Comparison of ENCODE assay signal across 8 cellular contexts in genomic region chr3:146250449-146251382, GRCh38. TPM values are rescaled to one million over a fixed set of nuclear protein-coding genes. Genes with fewer than 3 reads are reported as not detected.
DNase-seq lines count a peak whose midpoint lies in the region; ATAC-seq and TF ChIP-seq lines count a peak whose summit lies in the region.

Gene PLSCR4 (minus strand): TSS chr3:146251105. CDS start chr3:146222071, 29,034 bp downstream.

- peak within 1 kb of the TSS; percentile 53 for H3K4me3 Mint-ChIP-seq in activated T-cell treated with anti-CD3 and anti-CD28 coated beads, Interleukin-2, amount 50 U/mL, for 4 hours
- H3K4me3 Mint-ChIP-seq in chondrocyte (ENCODE audit: unreplicated experiment): peak within 1 kb of the TSS; percentile 80

- H3K4me1 ChIP-seq in RWPE2 (ENCODE audit: insufficient read depth, poor library complexity, severe bottlenecking): peaks cover 7% of the 10 kb centered on the region

- no peaks in the 10 kb centered on the region for H3K36me3 Mint-ChIP-seq in activated T-cell treated with anti-CD3 and anti-CD28 coated beads, Interleukin-2, amount 50 U/mL, for 4 hours (ENCODE audit: insufficient read depth)
- peaks cover 3% of the 10 kb centered on the region for H3K36me3 Mint-ChIP-seq in chondrocyte (ENCODE audit: low read depth)

- no peak within 1 kb of the TSS for H3K27ac ChIP-seq in RWPE2 (ENCODE audit: poor library complexity, severe bottlenecking)

- ATAC-seq in activated T-cell treated with anti-CD3 and anti-CD28 coated beads, Interleukin-2, amount 50 U/mL, for 4 hours: peak; percentile 38 to 77
- ATAC-seq in HG02852 (IDR thresholded peaks at IDR 0.05; ENCODE audit: unreplicated experiment) (peak; percentile 57), RWPE2 (ENCODE audit: low read depth) (peak; percentile 86)

- H3K4me1 Mint-ChIP-seq in activated T-cell treated with anti-CD3 and anti-CD28 coated beads, Interleukin-2, amount 50 U/mL, for 4 hours (ENCODE audit: low read depth): peaks cover 3% of the 10 kb centered on the region
- peaks cover 24% of the 10 kb centered on the region for H3K4me1 Mint-ChIP-seq in chondrocyte (ENCODE audit: low read depth)

- H3K9me3 ChIP-seq in RWPE2 (ENCODE audit: severe bottlenecking): peaks cover 2% of the 10 kb centered on the region

- DNase-seq in activated T-cell treated with anti-CD3 and anti-CD28 coated beads, Interleukin-2, amount 50 U/mL, for 4 hours: no peak
- DNase-seq in activated T-cell treated with anti-CD3 and anti-CD28 coated beads, Interleukin-2, amount 50 U/mL, for 1 hour: no peak
- peak; percentile 57 for DNase-seq in RWPE2 (ENCODE audit: low spot score)
- no peak for DNase-seq in chondrocyte (ENCODE audit: low spot score)
- DNase-seq in iris pigment epithelial cell (ENCODE audit: low read depth): peak; percentile 81
- DNase-seq in skeletal muscle cell (ENCODE audit: low read depth): peak; percentile 35
- no peak for DNase-seq in NCI-H128 (lab: John Stamatoyannopoulos, UW; ENCODE audit: unreplicated experiment)

- no peaks in the 10 kb centered on the region for H3K9me3 Mint-ChIP-seq in activated T-cell treated with anti-CD3 and anti-CD28 coated beads, Interleukin-2, amount 50 U/mL, for 4 hours
- H3K9me3 Mint-ChIP-seq in chondrocyte (ENCODE audit: low read depth): peaks cover 18% of the 10 kb centered on the region

- no peaks in the 10 kb centered on the region for H3K36me3 ChIP-seq in RWPE2 (ENCODE audit: low read depth)

- H3K27me3 Mint-ChIP-seq in activated T-cell treated with anti-CD3 and anti-CD28 coated beads, Interleukin-2, amount 50 U/mL, for 4 hours (ENCODE audit: low read depth): peaks cover 31% of the 10 kb centered on the region
- H3K27me3 Mint-ChIP-seq in chondrocyte (ENCODE audit: low read depth): no peaks in the 10 kb centered on the region

- no peak for TF ChIP-seq CTCF in RWPE2 (IDR thresholded peaks at IDR 0.05; ENCODE audit: poor library complexity, severe bottlenecking)
- no peak for TF ChIP-seq CTCF in chondrocyte (IDR thresholded peaks at IDR 0.05)

- H3K4me3 ChIP-seq in RWPE2 (ENCODE audit: severe bottlenecking) (peak within 1 kb of the TSS; percentile 89), skeletal muscle cell (ENCODE audit: low read depth, low read length) (peak within 1 kb of the TSS; percentile 72)

- peaks cover 3% of the 10 kb centered on the region for H3K27me3 ChIP-seq in RWPE2 (ENCODE audit: insufficient read depth, poor library complexity, severe bottlenecking)

- peak within 1 kb of the TSS; percentile 90 for H3K27ac Mint-ChIP-seq in chondrocyte (ENCODE audit: unreplicated experiment)

RNA-seq across cellular contexts. Expression of gene PLSCR4, which starts in this region (rescaled TPM):
- under 1 TPM in 1 of 3 donors, not detected in 2; 0.24 TPM for total RNA-seq in activated T-cell treated with anti-CD3 and anti-CD28 coated beads, Interleukin-2, amount 50 U/mL, for 4 hours
- total RNA-seq in chondrocyte: 17.5 to 29.9 TPM (median 18.9 TPM) in 3 replicates

Comparison
In these comparisons a context has a peak if more than half of its experiments do, and no peak if none do; other contexts are left out.
1. RNA of gene PLSCR4 (total RNA-seq): 17.5 to 29.9 TPM in chondrocyte; 0.24 TPM in activated T-cell treated with anti-CD3 and anti-CD28 coated beads, Interleukin-2, amount 50 U/mL, for 4 hours; every median in the first group is over 10 times any median in the second.
2. Peak in ATAC-seq in activated T-cell treated with anti-CD3 and anti-CD28 coated beads, Interleukin-2, amount 50 U/mL, for 4 hours; RNA of the gene not detected or under 1 TPM.
3. DNase-seq: peak in RWPE2 (single experiment), iris pigment epithelial cell (single experiment) and skeletal muscle cell (single experiment); none in activated T-cell treated with anti-CD3 and anti-CD28 coated beads, Interleukin-2, amount 50 U/mL, for 4 hours (single experiment), activated T-cell treated with anti-CD3 and anti-CD28 coated beads, Interleukin-2, amount 50 U/mL, for 1 hour (single experiment), chondrocyte (single experiment) and NCI-H128 (single experiment).
4. Peak in every context shown above with its lines, with median percentiles within 50 percentile points of each other: ATAC-seq.